ENCODE assay signal across 8 cellular contexts in genomic region chr5:321233-321725, GRCh38. TPM values are rescaled to one million over a fixed set of nuclear protein-coding genes. Genes with fewer than 3 reads are reported as not detected.
DNase-seq lines count a peak whose midpoint lies in the region; ATAC-seq and TF ChIP-seq lines count a peak whose summit lies in the region.

AHRR (plus strand) TSS chr5:321714; CDS start chr5:343903, 22,189 bp downstream.

- intact Hi-C loops in sigmoid colon (cut with DNase I), result no loop called here

- peaks cover 60 to 73% (median 66%) of the 10 kb centered on the region in 11 experiments for H3K27me3 ChIP-seq in BLaER1 treated with 17β-estradiol and CSF1 and Interleukin-3, amounts not matched to agents 10 nM and 100 nM
- H3K27me3 ChIP-seq in right atrium auricular region (peaks cover 10 to 18% of the 10 kb centered on the region in 2 donors), sigmoid colon (peaks cover 23 to 66% (median 48%) of the 10 kb centered on the region in 3 donors)

- TF ChIP-seq CTCF in right atrium auricular region (IDR thresholded peaks at IDR 0.05) (peak; percentile 45 to 55), sigmoid colon (IDR thresholded peaks at IDR 0.05) (peak in 1 of 4 experiments; percentile 43)

- no peaks in the 10 kb centered on the region for H3K9me3 Mint-ChIP-seq in activated naive CD8-positive, alpha-beta T cell treated with anti-CD3 and anti-CD28 coated beads, Interleukin-2, amount 50 U/mL, for 24 hours

- peak within 1 kb of the TSS; percentile 49 for H3K27ac Mint-ChIP-seq in activated naive CD8-positive, alpha-beta T cell treated with anti-CD3 and anti-CD28 coated beads, Interleukin-2, amount 50 U/mL, for 24 hours

- H3K36me3 Mint-ChIP-seq in activated naive CD8-positive, alpha-beta T cell treated with anti-CD3 and anti-CD28 coated beads, Interleukin-2, amount 50 U/mL, for 24 hours (ENCODE audit: low read depth), result peaks cover 8% of the 10 kb centered on the region

- peak within 1 kb of the TSS; percentile 78 to 100 (median 91) for H3K4me2 ChIP-seq in BLaER1 treated with 17β-estradiol and CSF1 and Interleukin-3, amounts not matched to agents 10 nM and 100 nM

- H3K4me1 ChIP-seq in BLaER1 treated with 17β-estradiol and CSF1 and Interleukin-3, amounts not matched to agents 10 nM and 100 nM, result peaks cover 37 to 60% (median 49%) of the 10 kb centered on the region in 10 experiments
- H3K4me1 ChIP-seq in right atrium auricular region (peaks cover 0 to 21% of the 10 kb centered on the region in 2 donors), sigmoid colon (peaks cover 0 to 33% (median 24%) of the 10 kb centered on the region in 4 donors)

- H3K36me3 ChIP-seq in BLaER1 treated with 17β-estradiol and CSF1 and Interleukin-3, amounts not matched to agents 10 nM and 100 nM, result peaks cover 0 to 7% (median 0%) of the 10 kb centered on the region in 11 experiments; a peak in 6 of 22 replicates
- H3K36me3 ChIP-seq in right atrium auricular region (peaks cover 2% of the 10 kb centered on the region), sigmoid colon (peaks cover 0 to 7% (median 0%) of the 10 kb centered on the region in 4 donors)

- 1% methylated on average over 51 of the region's 51 CpGs for WGBS in sigmoid colon, 2 donors

- no peak for TF ChIP-seq EP300 in sigmoid colon (IDR thresholded peaks at IDR 0.05)

- peaks cover 22% of the 10 kb centered on the region for H3K4me1 Mint-ChIP-seq in activated naive CD8-positive, alpha-beta T cell treated with anti-CD3 and anti-CD28 coated beads, Interleukin-2, amount 50 U/mL, for 24 hours

- H3K4me3 Mint-ChIP-seq in activated naive CD8-positive, alpha-beta T cell treated with anti-CD3 and anti-CD28 coated beads, Interleukin-2, amount 50 U/mL, for 24 hours, result peak within 1 kb of the TSS; percentile 75

- H3K27ac ChIP-seq in BLaER1 treated with 17β-estradiol and CSF1 and Interleukin-3, amounts not matched to agents 10 nM and 100 nM, result peak within 1 kb of the TSS in 3 of 11 experiments; percentile 20 to 38 (median 29); a peak in 2 of 22 replicates
- no peak within 1 kb of the TSS for H3K27ac ChIP-seq in right atrium auricular region
- H3K27ac ChIP-seq in sigmoid colon, result peak within 1 kb of the TSS in 2 of 4 donors; percentile 12 to 20

- H4K20me1 ChIP-seq in BLaER1 treated with 17β-estradiol and CSF1 and Interleukin-3, amounts not matched to agents 10 nM and 100 nM, result peaks cover 11 to 70% (median 60%) of the 10 kb centered on the region in 11 experiments; a peak in 21 of 22 replicates

- H3K9me3 ChIP-seq in BLaER1 treated with 17β-estradiol and CSF1 and Interleukin-3, amounts not matched to agents 10 nM and 100 nM (replicated peaks in 1 of 11), result peaks cover 0 to 3% (median 0%) of the 10 kb centered on the region in 11 experiments; a peak in 2 of 22 replicates
- H3K9me3 ChIP-seq in right atrium auricular region (no peaks in the 10 kb centered on the region), sigmoid colon (no peaks in the 10 kb centered on the region)

- H3K4me3 ChIP-seq in BLaER1 treated with 17β-estradiol and CSF1 and Interleukin-3, amounts not matched to agents 10 nM and 100 nM, result peak within 1 kb of the TSS; percentile 46 to 69 (median 59)
- peak within 1 kb of the TSS; percentile 26 to 57 for H3K4me3 ChIP-seq in right atrium auricular region
- peak within 1 kb of the TSS in 3 of 4 donors; percentile 47 to 54 (median 48) for H3K4me3 ChIP-seq in sigmoid colon

- H3K9ac ChIP-seq in BLaER1 treated with 17β-estradiol and CSF1 and Interleukin-3, amounts not matched to agents 10 nM and 100 nM, result peak within 1 kb of the TSS in 8 of 11 experiments; percentile 13 to 72 (median 32); a peak in 9 of 22 replicates

- TF ChIP-seq POLR2A in sigmoid colon (IDR thresholded peaks at IDR 0.05), result no peak

- ATAC-seq in GM18520 (IDR thresholded peaks at IDR 0.05; ENCODE audit: unreplicated experiment) (peak; percentile 31), HG03045 (IDR thresholded peaks at IDR 0.05; ENCODE audit: unreplicated experiment) (peak; percentile 45)
- peak; percentile 60 for ATAC-seq in activated naive CD8-positive, alpha-beta T cell treated with anti-CD3 and anti-CD28 coated beads, Interleukin-2, amount 50 U/mL, for 24 hours

- DNase-seq in NOMO-1 treated with DMSO at 0.1 percent for 48 hours (lab: John Stamatoyannopoulos, UW; ENCODE audit: unreplicated experiment), result peak; percentile 78
- DNase-seq in activated naive CD8-positive, alpha-beta T cell treated with anti-CD3 and anti-CD28 coated beads, Interleukin-2, amount 50 U/mL, for 24 hours, result peak; percentile 69
- DNase-seq in right atrium auricular region (ENCODE audit: low spot score), result no peak
- no peak for DNase-seq in sigmoid colon
- DNase-seq in superior temporal gyrus (ENCODE audit: extremely low spot score), result no peak

- H3K27me3 Mint-ChIP-seq in activated naive CD8-positive, alpha-beta T cell treated with anti-CD3 and anti-CD28 coated beads, Interleukin-2, amount 50 U/mL, for 24 hours, result peaks cover 18% of the 10 kb centered on the region

RNA-seq across cellular contexts. Expression of gene AHRR, which starts in this region (rescaled TPM):
- total RNA-seq in right atrium auricular region, result under 1 TPM; 0.12 to 0.30 TPM
- 1 to 10 TPM in 1 of 4 donors, under 1 TPM in 2, not detected in 1; under 0.01 to 1.4 (median 0.68) TPM for total RNA-seq in sigmoid colon
- 1 to 10 TPM in 2 of 3 donors, under 1 TPM in 1; 0.85 to 1.8 (median 1.2) TPM for polyA plus RNA-seq in sigmoid colon

Comparison
In these comparisons a context has a peak if more than half of its experiments do, and no peak if none do; other contexts are left out.
1. DNase-seq: peak in NOMO-1 treated with DMSO at 0.1 percent for 48 hours (single experiment) and activated naive CD8-positive, alpha-beta T cell treated with anti-CD3 and anti-CD28 coated beads, Interleukin-2, amount 50 U/mL, for 24 hours (single experiment); none in right atrium auricular region (single experiment), sigmoid colon (single experiment) and superior temporal gyrus (single experiment).
2. Peak in every context shown above with its lines, with median percentiles within 50 percentile points of each other: H3K4me3 ChIP-seq and ATAC-seq.